Comparison of ENCODE assay signal across 1 cellular context in genomic region chr12:41439858-41440257, GRCh38.
TF ChIP-seq lines count a peak whose summit lies in the region.

No MANE protein-coding gene starts in this region.

TF ChIP-seq in endothelial cell of umbilical vein, 7 proteins besides CTCF, POLR2A, EP300 and RAD21 (continued from another document):
- no peak for TF ChIP-seq JUN (IDR thresholded peaks at IDR 0.05; ENCODE audit: borderline replicate concordance, insufficient read depth, insufficient read length, low read depth)
- no peak for TF ChIP-seq FOS (IDR thresholded peaks at IDR 0.05; ENCODE audit: borderline replicate concordance, insufficient read depth, low read length)
- no peak for TF ChIP-seq EZH2 (IDR thresholded peaks at IDR 0.05; ENCODE audit: borderline replicate concordance, low read depth, low read length, severe bottlenecking)
- no peak for TF ChIP-seq MAX (IDR thresholded peaks at IDR 0.05; ENCODE audit: insufficient read depth, insufficient read length)
